8 cellular contexts compared by ENCODE assay signal in genomic region chr12:92928431-92928961, GRCh38. TPM values are rescaled to one million over a fixed set of nuclear protein-coding genes. Genes with fewer than 3 reads are reported as not detected.
DNase-seq lines count a peak whose midpoint lies in the region; ATAC-seq and TF ChIP-seq lines count a peak whose summit lies in the region.

No MANE protein-coding gene starts in this region.

- H3K4me3 ChIP-seq in CD8-positive, alpha-beta T cell (ENCODE audit: low read depth, low read length): peak overlapping the region; percentile 67
- peak overlapping the region; percentile 78 for H3K4me3 ChIP-seq in fibroblast of pulmonary artery (replicated peaks; ENCODE audit: low read depth, low read length)
- H3K4me3 ChIP-seq in neuron (ENCODE audit: low read length): peak overlapping the region; percentile 76
- peak overlapping the region; percentile 76 to 88 for H3K4me3 ChIP-seq in stomach smooth muscle (ENCODE audit: low read length in 2 of 2)

- CTCF ChIA-PET in CD8-positive, alpha-beta T cell (lab: Charles Lee): interaction anchor here (0.8 to 6.4 kb wide), 12 partner anchors 21 to 491 kb away, joined by 3 to 58 read pairs (median 4); no protein-coding TSS in a partner anchor

- H3K27ac ChIP-seq in CD8-positive, alpha-beta T cell (ENCODE audit: low read depth, low read length): peak overlapping the region; percentile 85
- H3K27ac ChIP-seq in stomach smooth muscle (ENCODE audit: low read length): peak overlapping the region; percentile 98

- DNase-seq in CD8-positive, alpha-beta T cell: peak; percentile 7 to 61 (median 46)
- DNase-seq in NCI-H1105 treated with DMSO at 0.1 percent for 48 hours (lab: John Stamatoyannopoulos, UW) (peak; percentile 36), fibroblast of pulmonary artery (ENCODE audit: low read depth) (peak; percentile 27), NCI-H1436 (lab: John Stamatoyannopoulos, UW) (no peak)
- DNase-seq in activated T-cell treated with anti-CD3 and anti-CD28 coated beads, Interleukin-2, amount 50 U/mL, for 4 hours: peak; percentile 63

- peaks cover 26% of the 10 kb centered on the region for H3K4me1 ChIP-seq in CD8-positive, alpha-beta T cell (ENCODE audit: insufficient read depth, low read length)
- H3K4me1 ChIP-seq in neuron (ENCODE audit: insufficient read depth, low read length) (peaks cover 27% of the 10 kb centered on the region), stomach smooth muscle (ENCODE audit: control insufficient read depth, insufficient read depth, low read length) (peaks cover 10% of the 10 kb centered on the region)

- H3K36me3 Mint-ChIP-seq in CD8-positive, alpha-beta T cell: peaks cover 4% of the 10 kb centered on the region
- peaks cover 8% of the 10 kb centered on the region for H3K36me3 Mint-ChIP-seq in activated T-cell treated with anti-CD3 and anti-CD28 coated beads, Interleukin-2, amount 50 U/mL, for 4 hours (ENCODE audit: insufficient read depth)

- peaks cover 41% of the 10 kb centered on the region for H3K4me1 Mint-ChIP-seq in CD8-positive, alpha-beta T cell (ENCODE audit: low read depth)
- peaks cover 35% of the 10 kb centered on the region for H3K4me1 Mint-ChIP-seq in activated T-cell treated with anti-CD3 and anti-CD28 coated beads, Interleukin-2, amount 50 U/mL, for 4 hours (ENCODE audit: low read depth)

- peak overlapping the region; percentile 95 for H3K27ac Mint-ChIP-seq in CD8-positive, alpha-beta T cell

- peak overlapping the region; percentile 44 for H2AFZ ChIP-seq in neuron (ENCODE audit: low read depth, low read length)

- H3K9ac ChIP-seq in stomach smooth muscle (ENCODE audit: low read length in 2 of 2): peak overlapping the region; percentile 79 to 96

- H3K9me3 Mint-ChIP-seq in CD8-positive, alpha-beta T cell: no peaks in the 10 kb centered on the region
- no peaks in the 10 kb centered on the region for H3K9me3 Mint-ChIP-seq in activated T-cell treated with anti-CD3 and anti-CD28 coated beads, Interleukin-2, amount 50 U/mL, for 4 hours

- no peak for TF ChIP-seq CTCF in CD8-positive, alpha-beta T cell (IDR thresholded peaks at IDR 0.05)
- no peak for TF ChIP-seq CTCF in fibroblast of pulmonary artery (IDR thresholded peaks at IDR 0.05; ENCODE audit: low read length, missing control alignments)

- no peaks in the 10 kb centered on the region for H3K9me3 ChIP-seq in CD8-positive, alpha-beta T cell (ENCODE audit: low read length)
- H3K9me3 ChIP-seq in neuron (ENCODE audit: low read length) (no peaks in the 10 kb centered on the region), stomach smooth muscle (ENCODE audit: control insufficient read depth in 2 of 2, low read length in 2 of 2) (no peaks in the 10 kb centered on the region)

- no peaks in the 10 kb centered on the region for H3K27me3 Mint-ChIP-seq in CD8-positive, alpha-beta T cell (ENCODE audit: low read depth)
- H3K27me3 Mint-ChIP-seq in activated T-cell treated with anti-CD3 and anti-CD28 coated beads, Interleukin-2, amount 50 U/mL, for 4 hours (ENCODE audit: low read depth): no peaks in the 10 kb centered on the region

- peak overlapping the region; percentile 85 for H3K4me3 Mint-ChIP-seq in CD8-positive, alpha-beta T cell
- H3K4me3 Mint-ChIP-seq in activated T-cell treated with anti-CD3 and anti-CD28 coated beads, Interleukin-2, amount 50 U/mL, for 4 hours: peak overlapping the region; percentile 87

- H3K27me3 ChIP-seq in CD8-positive, alpha-beta T cell (ENCODE audit: insufficient read depth, low read length): no peaks in the 10 kb centered on the region
- no peaks in the 10 kb centered on the region for H3K27me3 ChIP-seq in neuron (ENCODE audit: insufficient read depth, low read length)
- no peaks in the 10 kb centered on the region for H3K27me3 ChIP-seq in stomach smooth muscle (ENCODE audit: control insufficient read depth in 1 of 2, insufficient read depth in 2 of 2, low read length in 2 of 2)

- intact Hi-C loops in CD8-positive, alpha-beta T cell (cut with DNase I, micrococcal nuclease): loop anchor here (2.0 to 10.0 kb wide), 11 partner anchors 36 to 1534 kb away; partner anchors contain the start of genes BTG1 (in 1 of the 2), CEP83 (in 1 of the 2), CRADD (in 1 of the 2) and NUDT4 (in 1 of the 2)

- no peaks in the 10 kb centered on the region for H3K36me3 ChIP-seq in CD8-positive, alpha-beta T cell (ENCODE audit: insufficient read depth, low read length)
- peaks cover 2% of the 10 kb centered on the region for H3K36me3 ChIP-seq in neuron (ENCODE audit: insufficient read depth, low read length)
- no peaks in the 10 kb centered on the region for H3K36me3 ChIP-seq in stomach smooth muscle (ENCODE audit: control insufficient read depth in 2 of 2, insufficient read depth in 2 of 2, low read length in 2 of 2)

- POLR2A ChIA-PET in CD8-positive, alpha-beta T cell (lab: Charles Lee): interaction anchor here (0.6 to 3.3 kb wide), 14 partner anchors 14 to 677 kb away, joined by 3 to 29 read pairs (median 3); partner anchors contain the start of gene NUDT4

- ATAC-seq in CD8-positive, alpha-beta T cell: peak; percentile 5
- ATAC-seq in GM21825 (IDR thresholded peaks at IDR 0.05; ENCODE audit: unreplicated experiment): peak; percentile 14
- ATAC-seq in activated T-cell treated with anti-CD3 and anti-CD28 coated beads, Interleukin-2, amount 50 U/mL, for 4 hours: peak; percentile 44 to 46

RNA-seq across cellular contexts. Expression of gene EEA1, which starts 0.6 kb away (rescaled TPM):
- total RNA-seq in CD8-positive, alpha-beta T cell: 1 to 10 TPM; 4.3 to 6.9 TPM
- 10 to 100 TPM; 20.1 to 25.7 (median 23.6) TPM for total RNA-seq in activated T-cell treated with anti-CD3 and anti-CD28 coated beads, Interleukin-2, amount 50 U/mL, for 4 hours
